ENCODE assay signal across 18 cellular contexts in genomic region chr7:6559896-6560295, GRCh38. TPM values are rescaled to one million over a fixed set of nuclear protein-coding genes. Genes with fewer than 3 reads are reported as not detected.
"Had no signal": no experiment of that assay in that cellular context is flagged by ENCODE, and none has a peak within 500 bp of the region (broad histone marks: within the 10 kb centered on the region; RNA-seq: fewer than 3 reads in every experiment).

No MANE protein-coding gene starts in this region.

- H3K4me3 ChIP-seq: hepatocyte, right atrium auricular region, sigmoid colon, skin epidermis had no signal

- ATAC-seq: foreskin keratinocyte; naive thymus-derived CD4-positive, alpha-beta T cell had no signal

- H3K27me3 ChIP-seq: foreskin keratinocyte, hepatocyte, neutrophil, right atrium auricular region, sigmoid colon had no signal

- H3K9me3 ChIP-seq: neutrophil, right atrium auricular region, sigmoid colon had no signal

- H3K27ac Mint-ChIP-seq: dendritic cell treated with granulocyte-macrophage colony-stimulating factor and Interleukin-4, amounts not matched to agents 40 ng/mL and 50 ng/mL, for 4 days; nephron progenitor cell had no signal

- DNase-seq: foreskin keratinocyte; head of caudate nucleus; kidney glomerular epithelial cell; naive thymus-derived CD4-positive, alpha-beta T cell; nephron progenitor cell; sigmoid colon; stimulated activated CD4-positive, alpha-beta T cell treated with anti-CD3 and anti-CD28 coated beads, Interleukin-2, amount 100 ng/mL, for 24 hours; stimulated activated CD4-positive, alpha-beta T cell treated with anti-CD3 and anti-CD28 coated beads, Interleukin-4, amount 100 ng/mL, for 4 hours; stimulated activated naive CD4-positive, alpha-beta T cell treated with Interleukin-2 at 50 U/mL for 16 hours; trophoblast cell had no signal

- H3K36me3 ChIP-seq: neutrophil, right atrium auricular region, sigmoid colon had no signal

- H3K4me2 ChIP-seq: hepatocyte had no signal

- H3K79me2 ChIP-seq: hepatocyte had no signal

- H3K4me1 ChIP-seq: foreskin keratinocyte, right atrium auricular region, sigmoid colon had no signal

- H3K27ac ChIP-seq: foreskin keratinocyte, hepatocyte, neutrophil, right atrium auricular region, sigmoid colon, skin epidermis had no signal

- H3K9me3 Mint-ChIP-seq: dendritic cell treated with granulocyte-macrophage colony-stimulating factor and Interleukin-4, amounts not matched to agents 40 ng/mL and 50 ng/mL, for 4 days; nephron progenitor cell had no signal

- H2AFZ ChIP-seq: hepatocyte had no signal

- H3K4me3 Mint-ChIP-seq: dendritic cell treated with granulocyte-macrophage colony-stimulating factor and Interleukin-4, amounts not matched to agents 40 ng/mL and 50 ng/mL, for 4 days; naive thymus-derived CD4-positive, alpha-beta T cell; nephron progenitor cell had no signal

RNA-seq across cellular contexts. Expression of gene GRID2IP, which starts 8.6 kb away (rescaled TPM):
- total RNA-seq: epithelial cell of proximal tubule, mesenteric fat pad, posterior vena cava, sigmoid colon had no signal
